9 cellular contexts compared by ENCODE assay signal in genomic region chr10:95236068-95236903, GRCh38. TPM values are rescaled to one million over a fixed set of nuclear protein-coding genes. Genes with fewer than 3 reads are reported as not detected.
A peak's percentile ranks its signal among the peaks of the same experiment; 100 is the strongest.
DNase-seq lines count a peak whose midpoint lies in the region; ATAC-seq, FAIRE-seq and TF ChIP-seq lines count a peak whose summit lies in the region.
"Had no signal": no experiment of that assay in that cellular context is flagged by ENCODE, and none has a peak within 500 bp of the region (broad histone marks: within the 10 kb centered on the region; RNA-seq: fewer than 3 reads in every experiment).

No MANE protein-coding gene starts in this region.

- H3K4me3 Mint-ChIP-seq in T-helper 17 cell, result no peak overlapping the region

- TF ChIP-seq CTCF in adrenal gland (IDR thresholded peaks at IDR 0.05), result no peak

- peaks cover 0 to 4% of the 10 kb centered on the region in 2 donors for H3K4me1 ChIP-seq in adrenal gland (replicated peaks in 1 of 2)

- peak; percentile 92 for FAIRE-seq in GM12891 (lab: Jason Lieb, UNC)
- FAIRE-seq in urothelium cell line (lab: Jason Lieb, UNC), result no peak

- H3K27me3 Mint-ChIP-seq in T-helper 17 cell, result peaks cover 6% of the 10 kb centered on the region

- peak; percentile 92 for ATAC-seq in GM21515 (IDR thresholded peaks at IDR 0.05; ENCODE audit: unreplicated experiment)
- ATAC-seq in HG03565 (IDR thresholded peaks at IDR 0.05; ENCODE audit: unreplicated experiment), result peak; percentile 94
- ATAC-seq in T-helper 17 cell, result no peak

- H3K9me3 ChIP-seq in adrenal gland (replicated peaks in 1 of 3), result no peaks in the 10 kb centered on the region
- H3K9me3 ChIP-seq in T-helper 17 cell (ENCODE audit: control insufficient read depth, low read length, poor library complexity, severe bottlenecking), result no peaks in the 10 kb centered on the region

- no peaks in the 10 kb centered on the region for H3K4me1 Mint-ChIP-seq in T-helper 17 cell

- H3K36me3 ChIP-seq in adrenal gland (replicated peaks in 1 of 2), result no peaks in the 10 kb centered on the region

- no peak for DNase-seq in GM12891 (ENCODE audit: insufficient read length, low spot score)
- DNase-seq in adrenal gland, result no peak
- DNase-seq in urothelium cell line (ENCODE audit: low spot score), result peak; percentile 41
- DNase-seq in NCI-H510A treated with DMSO at 0.1 percent for 48 hours (lab: John Stamatoyannopoulos, UW), result no peak
- DNase-seq in stimulated activated CD4-positive, alpha-beta T cell treated with anti-CD3 and anti-CD28 coated beads, Interleukin-4, amount 100 ng/mL, for 24 hours, result no peak
- DNase-seq in T-helper 17 cell, result no peak

- peaks cover 2% of the 10 kb centered on the region for H3K36me3 Mint-ChIP-seq in T-helper 17 cell (ENCODE audit: low read depth)

- TF ChIP-seq POLR2A in GM12891 (IDR thresholded peaks at IDR 0.05; ENCODE audit: low read depth, low read length), result peak; percentile 3; the same call in 1 of the 2 replicates
- no peak for TF ChIP-seq POLR2A in adrenal gland (IDR thresholded peaks at IDR 0.05)

- 50 to 55% (median 52%) methylated on average over 6 of the region's 6 CpGs for WGBS in adrenal gland, 4 donors

- H3K4me3 ChIP-seq in adrenal gland, result no peak overlapping the region

- no peak overlapping the region for H3K27ac Mint-ChIP-seq in T-helper 17 cell

- H3K27ac ChIP-seq in adrenal gland, result peak overlapping the region in 3 of 5 donors; percentile 13 to 33 (median 28)

- intact Hi-C loops in adrenal gland (cut with DNase I), result no loop called here

- H3K27me3 ChIP-seq in adrenal gland, result no peaks in the 10 kb centered on the region

TF ChIP-seq in GM12891, 5 proteins besides CTCF, POLR2A, EP300 and RAD21:
- TF ChIP-seq POU2F2 (IDR thresholded peaks at IDR 0.05; ENCODE audit: low read depth, low read length), result no peak
- TF ChIP-seq POLR2AphosphoS5 (IDR thresholded peaks at IDR 0.05; ENCODE audit: low read depth, low read length), result peak; percentile 73
- no peak for TF ChIP-seq PAX5 (IDR thresholded peaks at IDR 0.05; ENCODE audit: insufficient read depth, low read length, severe bottlenecking)
- TF ChIP-seq SPI1 (IDR thresholded peaks at IDR 0.05; ENCODE audit: low read depth, low read length), result peak; percentile 98

RNA-seq across cellular contexts. Expression of gene ACSM6, which starts 42.2 kb away (rescaled TPM):
- not detected for polyA plus RNA-seq in GM12891 (2012; ENCODE audit: low read depth, missing spikeins)
- total RNA-seq in adrenal gland, result not detected
- not detected for polyA plus RNA-seq in adrenal gland
- not detected for total RNA-seq in T-helper 17 cell
- polyA plus RNA-seq: neural cell had no signal

RNA-seq across cellular contexts. Expression of gene PDLIM1, which starts 54.5 kb away (rescaled TPM):
- 569 TPM for polyA plus RNA-seq in GM12891 (2012; ENCODE audit: low read depth, missing spikeins)
- 10 to 100 TPM; 22.2 to 44.6 (median 28.6) TPM for total RNA-seq in adrenal gland
- polyA plus RNA-seq in adrenal gland, result 10 to 100 TPM; 31.9 to 63.3 (median 32.6) TPM
- total RNA-seq in T-helper 17 cell, result 10 to 100 TPM in 1 of 2 donors, 1 to 10 TPM in 1; 8.3 to 44.4 TPM
